In genomic region chr14:30005114-30005698, GRCh38 we compare ENCODE assay signal across 8 cellular contexts.
DNase-seq lines count a peak whose midpoint lies in the region; ATAC-seq and TF ChIP-seq lines count a peak whose summit lies in the region.

No MANE protein-coding gene starts in this region.

- no peaks in the 10 kb centered on the region for H3K4me1 ChIP-seq in right lobe of liver

- no peaks in the 10 kb centered on the region for H3K9me3 ChIP-seq in right lobe of liver

- intact Hi-C loops in right lobe of liver (cut with DNase I), result loop anchor here (10.0 kb wide), 1 partner anchor 460 kb away; no protein-coding TSS in a partner anchor

- no peak overlapping the region for H3K27ac Mint-ChIP-seq in chondrocyte (ENCODE audit: unreplicated experiment)
- no peak overlapping the region for H3K27ac Mint-ChIP-seq in stimulated activated effector memory CD8-positive, alpha-beta T cell treated with anti-CD3 and anti-CD28 coated beads, Interleukin-12 subunit alpha, Interleukin-12 subunit beta, amount 100 ng/mL, for 72 hours

- whole genome bisulfite sequencing in right lobe of liver (ENCODE audit: insufficient coverage, low coverage, low lambda C conversion rate, missing lambda C conversion rate), result 26% methylated on average over 6 of the region's 6 CpGs

- peak; percentile 1 for DNase-seq in GM12864 (ENCODE audit: low read depth)
- DNase-seq in NCI-H69 (lab: John Stamatoyannopoulos, UW), result peak; percentile 88
- no peak for DNase-seq in chondrocyte (ENCODE audit: low spot score)
- DNase-seq in right lobe of liver, result no peak
- DNase-seq in stimulated activated effector memory CD8-positive, alpha-beta T cell treated with anti-CD3 and anti-CD28 coated beads, Interleukin-12 subunit alpha, Interleukin-12 subunit beta, amount 100 ng/mL, for 72 hours (ENCODE audit: low spot score in 2 of 2), result no peak
- no peak for DNase-seq in activated gamma-delta T cell (lab: John Stamatoyannopoulos, UW)
- no peak for DNase-seq in stimulated activated naive CD8-positive, alpha-beta T cell treated with anti-CD3 and anti-CD28 coated beads, Interleukin-15, Interleukin-2, amounts not matched to agents 100 U/mL and 50 U/mL, for 24 hours

- ATAC-seq in HG03558 (IDR thresholded peaks at IDR 0.05; ENCODE audit: extremely low read depth, unreplicated experiment), result peak; percentile 74
- peak; percentile 80 to 90 (median 86) for ATAC-seq in right lobe of liver
- no peak for ATAC-seq in stimulated activated effector memory CD8-positive, alpha-beta T cell treated with anti-CD3 and anti-CD28 coated beads, Interleukin-12 subunit alpha, Interleukin-12 subunit beta, amount 100 ng/mL, for 72 hours
- ATAC-seq in stimulated activated naive CD8-positive, alpha-beta T cell treated with anti-CD3 and anti-CD28 coated beads, Interleukin-15, Interleukin-2, amounts not matched to agents 100 U/mL and 50 U/mL, for 24 hours, result no peak

- H3K9me3 Mint-ChIP-seq in chondrocyte (ENCODE audit: low read depth), result peaks cover 4% of the 10 kb centered on the region
- peaks cover 24% of the 10 kb centered on the region for H3K9me3 Mint-ChIP-seq in stimulated activated effector memory CD8-positive, alpha-beta T cell treated with anti-CD3 and anti-CD28 coated beads, Interleukin-12 subunit alpha, Interleukin-12 subunit beta, amount 100 ng/mL, for 72 hours

- H3K27ac ChIP-seq in right lobe of liver, result no peak overlapping the region

- H3K4me3 ChIP-seq in GM12864 (ENCODE audit: low read depth, low read length) (no peak overlapping the region), right lobe of liver (no peak overlapping the region)

- no peaks in the 10 kb centered on the region for H3K36me3 ChIP-seq in right lobe of liver

- no peaks in the 10 kb centered on the region for H3K27me3 ChIP-seq in right lobe of liver

- no peaks in the 10 kb centered on the region for H3K36me3 Mint-ChIP-seq in chondrocyte (ENCODE audit: low read depth)
- H3K36me3 Mint-ChIP-seq in stimulated activated effector memory CD8-positive, alpha-beta T cell treated with anti-CD3 and anti-CD28 coated beads, Interleukin-12 subunit alpha, Interleukin-12 subunit beta, amount 100 ng/mL, for 72 hours, result no peaks in the 10 kb centered on the region

- TF ChIP-seq CTCF in GM12864 (IDR thresholded peaks at IDR 0.05; ENCODE audit: low read depth, low read length, missing control alignments) (peak; percentile 36), chondrocyte (IDR thresholded peaks at IDR 0.05) (peak; percentile 97), right lobe of liver (IDR thresholded peaks at IDR 0.05) (peak; percentile 67 to 69 (median 69))

- H3K27me3 Mint-ChIP-seq in chondrocyte (ENCODE audit: low read depth), result peaks cover 13% of the 10 kb centered on the region

- no peak for TF ChIP-seq POLR2A in right lobe of liver (IDR thresholded peaks at IDR 0.05)

- H3K4me3 Mint-ChIP-seq in chondrocyte (ENCODE audit: unreplicated experiment), result no peak overlapping the region
- H3K4me3 Mint-ChIP-seq in stimulated activated effector memory CD8-positive, alpha-beta T cell treated with anti-CD3 and anti-CD28 coated beads, Interleukin-12 subunit alpha, Interleukin-12 subunit beta, amount 100 ng/mL, for 72 hours, result no peak overlapping the region

- H3K4me1 Mint-ChIP-seq in chondrocyte (ENCODE audit: low read depth), result peaks cover 4% of the 10 kb centered on the region
- no peaks in the 10 kb centered on the region for H3K4me1 Mint-ChIP-seq in stimulated activated effector memory CD8-positive, alpha-beta T cell treated with anti-CD3 and anti-CD28 coated beads, Interleukin-12 subunit alpha, Interleukin-12 subunit beta, amount 100 ng/mL, for 72 hours

Comparison
In these comparisons a context has a peak if more than half of its experiments do, and no peak if none do; other contexts are left out.
1. DNase-seq: peak in GM12864 (single experiment) and NCI-H69 (single experiment); none in chondrocyte (single experiment), right lobe of liver (0 of 3), stimulated activated effector memory CD8-positive, alpha-beta T cell treated with anti-CD3 and anti-CD28 coated beads, Interleukin-12 subunit alpha, Interleukin-12 subunit beta, amount 100 ng/mL, for 72 hours (0 of 2), activated gamma-delta T cell (single experiment) and stimulated activated naive CD8-positive, alpha-beta T cell treated with anti-CD3 and anti-CD28 coated beads, Interleukin-15, Interleukin-2, amounts not matched to agents 100 U/mL and 50 U/mL, for 24 hours (single experiment).
2. CTCF ChIP-seq: peak in every context shown above with its lines; median percentile 97 in chondrocyte; 69 in right lobe of liver; 36 in GM12864.
3. ATAC-seq: peak in HG03558 (single experiment) and right lobe of liver (4 of 4); none in stimulated activated effector memory CD8-positive, alpha-beta T cell treated with anti-CD3 and anti-CD28 coated beads, Interleukin-12 subunit alpha, Interleukin-12 subunit beta, amount 100 ng/mL, for 72 hours (single experiment) and stimulated activated naive CD8-positive, alpha-beta T cell treated with anti-CD3 and anti-CD28 coated beads, Interleukin-15, Interleukin-2, amounts not matched to agents 100 U/mL and 50 U/mL, for 24 hours (single experiment).